17 cellular contexts compared by ENCODE assay signal in the genomic region with DNA sequence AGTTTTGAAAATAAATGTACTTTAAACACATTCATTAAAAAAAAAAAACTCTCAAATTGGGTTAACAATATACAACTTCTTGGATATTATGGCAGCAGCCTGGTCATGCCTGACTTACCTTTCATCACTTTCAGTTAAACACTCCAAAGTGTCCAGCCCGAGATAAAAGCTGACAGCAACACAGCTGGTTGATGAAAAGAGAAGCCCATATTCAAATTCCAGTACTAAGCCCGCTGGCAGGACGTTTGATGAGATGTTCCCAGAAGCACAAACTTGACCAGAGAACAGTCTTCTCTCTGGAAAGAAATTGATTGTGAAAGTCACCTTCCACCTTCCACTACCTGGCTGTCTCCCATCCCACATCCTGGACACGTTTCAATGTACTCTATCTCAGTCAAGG.
"Had no signal": no experiment of that assay in that cellular context is flagged by ENCODE, and none has a peak within 500 bp of the region (broad histone marks: within the 10 kb centered on the region; RNA-seq: fewer than 3 reads in every experiment).

No MANE protein-coding gene starts in this region.

- H3K9ac ChIP-seq: SK-N-SH had no signal

- H3K27ac ChIP-seq: Peyer's patch had no signal

- H3K9me2 ChIP-seq: SK-N-SH had no signal

- H3K36me3 ChIP-seq: Peyer's patch had no signal

- H3K4me3 ChIP-seq: Peyer's patch had no signal

- H3K9me3 ChIP-seq: Peyer's patch had no signal

- H3K27me3 ChIP-seq: Peyer's patch had no signal

- DNase-seq: KBM-7, NCI-H1092, NCI-H1105 treated with DMSO at 0.1 percent for 48 hours, NCI-H1417 treated with DMSO at 0.1 percent for 48 hours, NCI-H187, NCI-H2029, NCI-H2081 treated with DMSO at 0.1 percent for 48 hours, NCI-H2171, NCI-H226, NCI-H446, NCI-H510A, NCI-H524 treated with DMSO at 0.1 percent for 48 hours, NCI-H69, NCI-H774, Peyer's patch, SHP77, SK-N-SH had no signal

- H3K4me1 ChIP-seq: Peyer's patch had no signal

- H3K4me2 ChIP-seq: SK-N-SH had no signal
